8 cellular contexts compared by ENCODE assay signal in genomic region chr11:45917623-45918330, GRCh38. TPM values are rescaled to one million over a fixed set of nuclear protein-coding genes. Genes with fewer than 3 reads are reported as not detected.
DNase-seq lines count a peak whose midpoint lies in the region; ATAC-seq, FAIRE-seq and TF ChIP-seq lines count a peak whose summit lies in the region.

PEX16 (minus strand) TSS chr11:45917877; CDS start chr11:45917811, 66 bp downstream.

- peak within 1 kb of the TSS; percentile 97 for H3K9ac ChIP-seq in astrocyte (ENCODE audit: low read length)
- peak within 1 kb of the TSS; percentile 82 for H3K9ac ChIP-seq in rectal smooth muscle tissue (ENCODE audit: low read length)

- H3K36me3 ChIP-seq in astrocyte (ENCODE audit: insufficient read depth, low read length) (peaks cover 7% of the 10 kb centered on the region), rectal smooth muscle tissue (ENCODE audit: control insufficient read depth, insufficient read depth, low read length) (peaks cover 17% of the 10 kb centered on the region), aorta (ENCODE audit: control insufficient read depth in 1 of 2, insufficient read depth in 2 of 2, low read length in 1 of 2) (peaks cover 0 to 7% of the 10 kb centered on the region in 2 donors)

- H3K27me3 ChIP-seq in astrocyte (ENCODE audit: insufficient read depth, low read length) (peaks cover 16% of the 10 kb centered on the region), rectal smooth muscle tissue (ENCODE audit: control insufficient read depth, insufficient read depth, low read length) (no peaks in the 10 kb centered on the region), aorta (ENCODE audit: control insufficient read depth in 1 of 2, insufficient read depth in 2 of 2, low read length in 1 of 2) (no peaks in the 10 kb centered on the region)

- peak; percentile 86 for ATAC-seq in GM18505 (IDR thresholded peaks at IDR 0.05; ENCODE audit: unreplicated experiment)
- peak; percentile 84 for ATAC-seq in HG02973 (IDR thresholded peaks at IDR 0.05; ENCODE audit: unreplicated experiment)
- ATAC-seq in aorta (ENCODE audit: low FRiP score) = peak; percentile 96

- peak within 1 kb of the TSS; percentile 91 for H3K4me3 Mint-ChIP-seq in astrocyte (ENCODE audit: unreplicated experiment)

- peaks cover 9% of the 10 kb centered on the region for H4K20me1 ChIP-seq in astrocyte (ENCODE audit: insufficient read depth, low read length)

- DNase-seq in NCI-H2029 (lab: John Stamatoyannopoulos, UW) (peak; percentile 97), T-helper 22 cell (ENCODE audit: low read depth) (peak; percentile 96), astrocyte (ENCODE audit: low read depth) (peak; percentile 99), hepatic stellate cell (ENCODE audit: low spot score) (peak; percentile 100), aorta (peak; percentile 99)

- H3K9me3 Mint-ChIP-seq in astrocyte (ENCODE audit: unreplicated experiment) = no peaks in the 10 kb centered on the region

- peak within 1 kb of the TSS; percentile 93 for H3K4me3 ChIP-seq in astrocyte (ENCODE audit: insufficient read depth, low read depth, low read length)
- peak within 1 kb of the TSS; percentile 99 for H3K4me3 ChIP-seq in rectal smooth muscle tissue (ENCODE audit: low read length)
- peak within 1 kb of the TSS; percentile 80 to 89 for H3K4me3 ChIP-seq in aorta (ENCODE audit: low read length in 2 of 2)

- intact Hi-C loops in aorta (cut with DNase I) = loop anchor here (2.0 to 5.0 kb wide), 2 partner anchors 69 to 70 kb away; partner anchors contain the start of gene CRY2 (in 1 of the 2)

- no peak for TF ChIP-seq CTCF in astrocyte (IDR thresholded peaks at IDR 0.05; ENCODE audit: insufficient read depth, low read depth, low read length)

- peak within 1 kb of the TSS; percentile 92 for H3K27ac Mint-ChIP-seq in astrocyte (ENCODE audit: unreplicated experiment)

- H3K4me1 Mint-ChIP-seq in astrocyte (ENCODE audit: low read depth, unreplicated experiment) = peaks cover 11% of the 10 kb centered on the region

- H3K36me3 Mint-ChIP-seq in astrocyte (ENCODE audit: low read depth, unreplicated experiment) = peaks cover 4% of the 10 kb centered on the region

- H3K9me3 ChIP-seq in astrocyte (ENCODE audit: insufficient read depth, low read depth, low read length) (no peaks in the 10 kb centered on the region), aorta (ENCODE audit: control insufficient read depth, low read length) (no peaks in the 10 kb centered on the region)

- FAIRE-seq in astrocyte (lab: Jason Lieb, UNC) = no peak

- H3K4me1 ChIP-seq in astrocyte (ENCODE audit: insufficient read depth, low read length) (peaks cover 6% of the 10 kb centered on the region), rectal smooth muscle tissue (ENCODE audit: control insufficient read depth, insufficient read depth, low read length) (no peaks in the 10 kb centered on the region), aorta (ENCODE audit: control insufficient read depth in 1 of 2, insufficient read depth in 2 of 2, low read length in 2 of 2) (no peaks in the 10 kb centered on the region)

- peak within 1 kb of the TSS; percentile 86 for H2AFZ ChIP-seq in astrocyte (ENCODE audit: low read depth, low read length)

- TF ChIP-seq POLR2A in GM18505 (IDR thresholded peaks at IDR 0.05; ENCODE audit: borderline replicate concordance, extremely low read depth, insufficient read depth, insufficient read length) = peak; percentile 91

- H3K27ac ChIP-seq in astrocyte (ENCODE audit: low read depth, low read length) (peak within 1 kb of the TSS; percentile 81), rectal smooth muscle tissue (ENCODE audit: low read depth, low read length) (peak within 1 kb of the TSS; percentile 79), aorta (ENCODE audit: low read depth in 1 of 2, low read length in 2 of 2) (peak within 1 kb of the TSS in 1 of 2 donors; percentile 92)

- peaks cover 12% of the 10 kb centered on the region for H3K27me3 Mint-ChIP-seq in astrocyte (ENCODE audit: low read depth, unreplicated experiment)

- WGBS in aorta, 2 donors = 0% methylated on average over 45 of the region's 45 CpGs

- peak within 1 kb of the TSS; percentile 98 for H3K4me2 ChIP-seq in astrocyte (ENCODE audit: low read length)

- peaks cover 24% of the 10 kb centered on the region for H3K79me2 ChIP-seq in astrocyte (ENCODE audit: insufficient read depth, low read length)

RNA-seq across cellular contexts. Expression of gene PEX16, which starts in this region (rescaled TPM):
- total RNA-seq in astrocyte (25.8 and 25.9 TPM in 2 replicates), aorta (10 to 100 TPM; 21.4 to 26.9 TPM)
- 10 to 100 TPM; 17.3 to 49.7 TPM for polyA plus RNA-seq in aorta
